23 cellular contexts compared by ENCODE assay signal in the genomic region with DNA sequence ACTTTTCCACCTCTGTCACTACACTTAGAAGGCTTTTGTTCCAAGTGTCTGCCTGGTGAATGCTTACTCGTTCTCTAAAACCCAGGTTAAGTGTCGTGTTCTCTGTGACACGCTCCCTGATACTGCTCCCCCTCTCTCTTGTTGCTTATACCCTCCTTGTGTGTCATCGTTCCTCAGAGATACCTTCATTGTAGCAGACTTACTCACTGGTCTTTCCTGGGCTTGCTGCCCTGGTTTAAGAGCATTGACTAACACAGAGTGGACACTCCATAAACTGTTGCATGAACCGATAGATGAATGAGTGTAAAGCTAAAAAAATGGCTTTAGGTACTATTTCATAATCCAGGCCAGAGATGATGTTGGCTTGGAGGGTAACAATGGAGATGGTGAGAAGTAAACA.
A peak's percentile ranks its signal among the peaks of the same experiment; 100 is the strongest.
DNase-seq lines count a peak whose midpoint lies in the region; ATAC-seq and TF ChIP-seq lines count a peak whose summit lies in the region.
"Had no signal": no experiment of that assay in that cellular context is flagged by ENCODE, and none has a peak within 500 bp of the region (broad histone marks: within the 10 kb centered on the region; RNA-seq: fewer than 3 reads in every experiment).

No MANE protein-coding gene starts in this region.

- H3K36me3 Mint-ChIP-seq in effector memory CD8-positive, alpha-beta T cell (ENCODE audit: insufficient read depth), result no peaks in the 10 kb centered on the region
- no peaks in the 10 kb centered on the region for H3K36me3 Mint-ChIP-seq in activated T-helper 17 cell treated with anti-CD3 and anti-CD28 coated beads, Interleukin-2, amount 50 U/mL, for 72 hours (ENCODE audit: low read depth)
- H3K36me3 Mint-ChIP-seq: CD4-positive, CD25-positive, alpha-beta regulatory T cell; naive thymus-derived CD8-positive, alpha-beta T cell had no signal

- H3K27ac Mint-ChIP-seq in effector memory CD8-positive, alpha-beta T cell, result no peak overlapping the region
- no peak overlapping the region for H3K27ac Mint-ChIP-seq in activated T-helper 17 cell treated with anti-CD3 and anti-CD28 coated beads, Interleukin-2, amount 50 U/mL, for 72 hours
- H3K27ac Mint-ChIP-seq: activated CD4-positive, alpha-beta T cell treated with anti-CD3 and anti-CD28 coated beads, Interleukin-2, amount 10 ng/mL, durations not matched to agents 24 days and 14 days; activated naive CD4-positive, alpha-beta T cell treated with anti-CD3 and anti-CD28 coated beads for 36 hours; CD4-positive, CD25-positive, alpha-beta regulatory T cell; naive thymus-derived CD8-positive, alpha-beta T cell had no signal

- peaks cover 0 to under 1% of the 10 kb centered on the region in 2 donors for H3K4me1 Mint-ChIP-seq in effector memory CD8-positive, alpha-beta T cell (ENCODE audit: low read depth in 2 of 2)
- no peaks in the 10 kb centered on the region for H3K4me1 Mint-ChIP-seq in activated T-helper 17 cell treated with anti-CD3 and anti-CD28 coated beads, Interleukin-2, amount 50 U/mL, for 72 hours
- H3K4me1 Mint-ChIP-seq: activated CD4-positive, alpha-beta T cell treated with anti-CD3 and anti-CD28 coated beads, Interleukin-2, amount 10 ng/mL, durations not matched to agents 24 days and 14 days; CD4-positive, CD25-positive, alpha-beta regulatory T cell had no signal

- no peaks in the 10 kb centered on the region for H3K36me3 ChIP-seq in psoas muscle (ENCODE audit: insufficient read depth in 1 of 2, low read depth in 1 of 2)
- H3K36me3 ChIP-seq: left lung had no signal

- no peaks in the 10 kb centered on the region for H3K9me3 ChIP-seq in psoas muscle
- H3K9me3 ChIP-seq: left lung, SK-N-SH had no signal

- DNase-seq in AG20443 (ENCODE audit: low spot score), result peak; percentile 51
- peak; percentile 7 for DNase-seq in LHCN-M2 (ENCODE audit: low read depth)
- peak; percentile 7 for DNase-seq in astrocyte of the spinal cord (ENCODE audit: low read depth, low spot score)
- peak; percentile 68 for DNase-seq in kidney tubule cell (ENCODE audit: low spot score)
- no peak for DNase-seq in effector memory CD8-positive, alpha-beta T cell
- DNase-seq in psoas muscle, result no peak
- DNase-seq: ACHN; activated CD4-positive, alpha-beta T cell treated with anti-CD3 and anti-CD28 coated beads, Interleukin-2, amount 10 ng/mL, durations not matched to agents 24 days and 14 days; activated naive CD4-positive, alpha-beta T cell treated with anti-CD3 and anti-CD28 coated beads for 36 hours; activated T-cell treated with anti-CD3 and anti-CD28 coated beads, Interleukin-2, amount 50 U/mL, for 48 hours; amniotic stem cell; CD4-positive, CD25-positive, alpha-beta regulatory T cell; left lung; midbrain; NCI-H1105 treated with DMSO at 0.1 percent for 48 hours; NCI-H2029; NCI-H69; SK-N-SH; T-helper 2 cell had no signal

- intact Hi-C loops in psoas muscle (cut with DNase I), result loop anchor here in 1 of 2 donors (10.0 kb wide), 1 partner anchor 272 kb away; no protein-coding TSS in a partner anchor

- in situ Hi-C loops in astrocyte of the spinal cord (cut with HindIII; ENCODE audit: low sequenced_read_pairs), result no loop called here

- H3K4me3 ChIP-seq in astrocyte of the spinal cord (ENCODE audit: low read depth, low read length) (no peak overlapping the region), psoas muscle (no peak overlapping the region)
- H3K4me3 ChIP-seq: left lung had no signal

- H3K4me3 Mint-ChIP-seq in effector memory CD8-positive, alpha-beta T cell, result no peak overlapping the region
- no peak overlapping the region for H3K4me3 Mint-ChIP-seq in activated T-helper 17 cell treated with anti-CD3 and anti-CD28 coated beads, Interleukin-2, amount 50 U/mL, for 72 hours
- H3K4me3 Mint-ChIP-seq: activated CD4-positive, alpha-beta T cell treated with anti-CD3 and anti-CD28 coated beads, Interleukin-2, amount 10 ng/mL, durations not matched to agents 24 days and 14 days; activated naive CD4-positive, alpha-beta T cell treated with anti-CD3 and anti-CD28 coated beads for 36 hours; CD4-positive, CD25-positive, alpha-beta regulatory T cell; naive thymus-derived CD8-positive, alpha-beta T cell had no signal

- no peaks in the 10 kb centered on the region for H3K4me1 ChIP-seq in psoas muscle
- H3K4me1 ChIP-seq: left lung had no signal

- H3K27me3 ChIP-seq in psoas muscle (ENCODE audit: insufficient read depth in 3 of 3, low read length in 2 of 3), result peaks cover 0 to 27% (median 3%) of the 10 kb centered on the region in 3 donors

- H3K27ac ChIP-seq in psoas muscle, result no peak overlapping the region
- H3K27ac ChIP-seq: left lung, RWPE1 had no signal

- ATAC-seq in HG02884 (IDR thresholded peaks at IDR 0.05; ENCODE audit: unreplicated experiment) (no peak), psoas muscle (no peak)
- no peak for ATAC-seq in effector memory CD8-positive, alpha-beta T cell (replicated peaks)
- no peak for ATAC-seq in activated T-helper 17 cell treated with anti-CD3 and anti-CD28 coated beads, Interleukin-2, amount 50 U/mL, for 72 hours (replicated peaks)
- ATAC-seq: left lung; naive thymus-derived CD8-positive, alpha-beta T cell had no signal

- TF ChIP-seq CTCF in astrocyte of the spinal cord (IDR thresholded peaks at IDR 0.05; ENCODE audit: low read depth, low read length) (no peak), psoas muscle (IDR thresholded peaks at IDR 0.05) (no peak)

- 91 to 93% (median 92%) methylated on average over 5 of the region's 5 CpGs for WGBS in psoas muscle, 3 donors

- H3K9me3 Mint-ChIP-seq in effector memory CD8-positive, alpha-beta T cell, result no peaks in the 10 kb centered on the region
- H3K9me3 Mint-ChIP-seq in activated T-helper 17 cell treated with anti-CD3 and anti-CD28 coated beads, Interleukin-2, amount 50 U/mL, for 72 hours, result no peaks in the 10 kb centered on the region
- H3K9me3 Mint-ChIP-seq: activated CD4-positive, alpha-beta T cell treated with anti-CD3 and anti-CD28 coated beads, Interleukin-2, amount 10 ng/mL, durations not matched to agents 24 days and 14 days; activated naive CD4-positive, alpha-beta T cell treated with anti-CD3 and anti-CD28 coated beads for 36 hours; naive thymus-derived CD8-positive, alpha-beta T cell had no signal

- H3K27me3 Mint-ChIP-seq in effector memory CD8-positive, alpha-beta T cell, result peaks cover 9 to 67% of the 10 kb centered on the region in 2 donors
- H3K27me3 Mint-ChIP-seq in activated T-helper 17 cell treated with anti-CD3 and anti-CD28 coated beads, Interleukin-2, amount 50 U/mL, for 72 hours, result peaks cover 24% of the 10 kb centered on the region

Comparison
In these comparisons a context has a peak if more than half of its experiments do, and no peak if none do; other contexts are left out.
1. DNase-seq: peak in AG20443 (single experiment), LHCN-M2 (single experiment), astrocyte of the spinal cord (single experiment) and kidney tubule cell (single experiment); none in effector memory CD8-positive, alpha-beta T cell (0 of 3) and psoas muscle (0 of 2).